Comparison of ENCODE assay signal across 15 cellular contexts in genomic region chr14:102217987-102218421, GRCh38.
"Had no signal": no experiment of that assay in that cellular context is flagged by ENCODE, and none has a peak within 500 bp of the region (broad histone marks: within the 10 kb centered on the region; RNA-seq: fewer than 3 reads in every experiment).

No MANE protein-coding gene starts in this region.

- H3K4me3 Mint-ChIP-seq: activated naive CD4-positive, alpha-beta T cell treated with anti-CD3 and anti-CD28 coated beads, Interleukin-2, amount 10 ng/mL, durations not matched to agents 7 days and 5 days; nephron; stimulated activated naive CD8-positive, alpha-beta T cell treated with anti-CD3 and anti-CD28 coated beads, Interleukin-15, amount 100 ng/mL, for 72 hours had no signal

- H3K9me3 Mint-ChIP-seq: activated naive CD4-positive, alpha-beta T cell treated with anti-CD3 and anti-CD28 coated beads, Interleukin-2, amount 10 ng/mL, durations not matched to agents 7 days and 5 days; activated T-helper 2 cell treated with anti-CD3 and anti-CD28 coated beads, Interferon-gamma antibody, Interleukin-2, Interleukin-4, amounts not matched to agents 10 μg/mL and 5 μg/mL and 100 μg/mL, durations not matched to agents 14 hours and 24 hours and 36 hours; nephron; stimulated activated naive CD8-positive, alpha-beta T cell treated with anti-CD3 and anti-CD28 coated beads, Interleukin-15, amount 100 ng/mL, for 72 hours had no signal

- H3K27ac Mint-ChIP-seq: activated naive CD4-positive, alpha-beta T cell treated with anti-CD3 and anti-CD28 coated beads, Interleukin-2, amount 10 ng/mL, durations not matched to agents 7 days and 5 days; activated T-helper 2 cell treated with anti-CD3 and anti-CD28 coated beads, Interferon-gamma antibody, Interleukin-2, Interleukin-4, amounts not matched to agents 10 μg/mL and 5 μg/mL and 100 μg/mL, durations not matched to agents 14 hours and 24 hours and 36 hours had no signal

- H3K4me3 ChIP-seq: ascending aorta, psoas muscle, sigmoid colon, spleen, thoracic aorta had no signal

- H3K36me3 Mint-ChIP-seq: activated naive CD4-positive, alpha-beta T cell treated with anti-CD3 and anti-CD28 coated beads, Interleukin-2, amount 10 ng/mL, durations not matched to agents 7 days and 5 days had no signal

- H3K27me3 ChIP-seq: ascending aorta, sigmoid colon, spleen had no signal

- ATAC-seq: esophagus mucosa; stimulated activated naive CD8-positive, alpha-beta T cell treated with anti-CD3 and anti-CD28 coated beads, Interleukin-15, amount 100 ng/mL, for 72 hours had no signal

- H3K27me3 Mint-ChIP-seq: activated naive CD4-positive, alpha-beta T cell treated with anti-CD3 and anti-CD28 coated beads, Interleukin-2, amount 10 ng/mL, durations not matched to agents 7 days and 5 days; stimulated activated naive CD8-positive, alpha-beta T cell treated with anti-CD3 and anti-CD28 coated beads, Interleukin-15, amount 100 ng/mL, for 72 hours had no signal

- FAIRE-seq: keratinocyte had no signal

- H3K27ac ChIP-seq: ascending aorta, psoas muscle, sigmoid colon, spleen, thoracic aorta had no signal

- DNase-seq: activated CD4-positive, alpha-beta T cell treated with anti-CD3 and anti-CD28 coated beads, Interleukin-2, amount 50 U/mL, for 1 hour; activated CD8-positive, alpha-beta memory T cell treated with anti-CD3 and anti-CD28 coated beads for 24 hours; activated naive CD4-positive, alpha-beta T cell treated with anti-CD3 and anti-CD28 coated beads, Interleukin-2, amount 10 ng/mL, durations not matched to agents 7 days and 5 days; mesendoderm; psoas muscle; sigmoid colon; spleen; stimulated activated naive CD8-positive, alpha-beta T cell treated with anti-CD3 and anti-CD28 coated beads, Interleukin-15, amount 100 ng/mL, for 72 hours; T-helper 2 cell had no signal

- H3K9me3 ChIP-seq: ascending aorta, psoas muscle, sigmoid colon, spleen, thoracic aorta had no signal
